Comparison of ENCODE assay signal across 7 cellular contexts in the genomic region with DNA sequence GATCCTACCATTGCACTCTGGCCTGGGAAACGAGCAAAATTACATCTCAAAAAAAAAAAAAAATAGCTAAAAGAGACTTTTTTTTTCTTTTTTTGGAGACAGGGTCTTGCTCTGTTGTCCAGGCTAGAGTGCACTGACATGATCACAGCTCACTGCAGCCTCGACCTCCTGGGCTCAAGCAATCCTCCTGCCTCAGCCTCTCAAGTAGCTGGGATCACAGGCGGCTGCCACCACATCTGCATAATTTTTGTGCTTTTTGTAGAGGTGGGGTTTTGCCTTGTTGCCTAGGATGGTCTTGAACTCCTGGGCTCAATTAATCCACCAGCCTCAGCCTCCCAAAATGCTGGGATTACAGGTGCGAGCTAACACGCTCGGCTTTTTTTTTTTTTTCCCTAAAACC.
"Had no signal": no experiment of that assay in that cellular context is flagged by ENCODE, and none has a peak within 500 bp of the region (broad histone marks: within the 10 kb centered on the region; RNA-seq: fewer than 3 reads in every experiment).

No MANE protein-coding gene starts in this region.

- H3K9ac ChIP-seq: KMS-11 had no signal

- H3K4me3 ChIP-seq: K562 had no signal

- FAIRE-seq: HTR-8/SVneo, K562 had no signal

- ATAC-seq: K562 had no signal

- H3K4me2 ChIP-seq: KMS-11 had no signal

- H3K27ac ChIP-seq: HL-60, KMS-11 had no signal

- DNase-seq: IMR-90, KBM-7, KG1 had no signal
